Comparison of ENCODE assay signal across 25 cellular contexts in the genomic region with DNA sequence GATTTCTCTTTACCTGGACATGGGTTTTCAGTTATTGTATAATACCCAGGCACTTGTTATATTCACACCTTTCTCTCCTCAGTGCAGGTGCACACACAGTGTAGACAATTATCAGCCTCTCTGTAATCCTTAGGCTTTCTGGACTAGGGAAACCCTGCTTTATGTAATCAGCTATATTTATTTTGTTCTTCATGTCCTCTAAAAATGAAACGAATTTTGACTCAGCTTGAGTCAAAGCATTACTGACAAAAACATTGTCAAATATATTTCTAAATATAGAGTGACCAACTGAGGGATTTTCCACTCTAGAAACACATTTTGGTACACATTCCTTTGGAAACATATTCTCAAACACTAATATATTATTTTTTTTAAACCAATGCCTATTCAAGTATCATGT.
"Had no signal": no experiment of that assay in that cellular context is flagged by ENCODE, and none has a peak within 500 bp of the region (broad histone marks: within the 10 kb centered on the region; RNA-seq: fewer than 3 reads in every experiment).

No MANE protein-coding gene starts in this region.

- H3K27ac ChIP-seq: body of pancreas, esophagus squamous epithelium, foreskin keratinocyte, neutrophil, parathyroid adenoma had no signal

- H2AFZ ChIP-seq: parathyroid adenoma had no signal

- H3K9me3 ChIP-seq: body of pancreas, esophagus squamous epithelium, neutrophil had no signal

- H3K27ac Mint-ChIP-seq: activated B cell treated with CpG ODN at 0.5 μM for 24 hours; activated CD4-positive, alpha-beta T cell treated with anti-CD3 and anti-CD28 coated beads, Interleukin-2, amount 10 ng/mL, durations not matched to agents 24 days and 14 days; activated naive CD8-positive, alpha-beta T cell; activated T-cell treated with anti-CD3 and anti-CD28 coated beads, Interleukin-2, amount 50 U/mL, for 72 hours; natural killer cell; stimulated activated naive B cell treated with anti-CD40 and anti-IgM and Interleukin-4, amounts not matched to agents 10 μg/mL and 1 μg/mL and 100 μg/mL, for 72 hours; T-helper 2 cell treated with Interferon-gamma antibody and Interleukin-4, amounts not matched to agents 5 μg/mL and 100 μg/mL, for 36 hours had no signal

- H3K9ac ChIP-seq: parathyroid adenoma had no signal

- H3K27me3 Mint-ChIP-seq: activated B cell treated with CpG ODN at 0.5 μM for 24 hours; activated CD4-positive, alpha-beta T cell treated with anti-CD3 and anti-CD28 coated beads, Interleukin-2, amount 10 ng/mL, durations not matched to agents 24 days and 14 days; activated naive CD8-positive, alpha-beta T cell; stimulated activated naive B cell treated with anti-CD40 and anti-IgM and Interleukin-4, amounts not matched to agents 10 μg/mL and 1 μg/mL and 100 μg/mL, for 72 hours had no signal

- H3K36me3 Mint-ChIP-seq: activated naive CD8-positive, alpha-beta T cell; natural killer cell; stimulated activated naive B cell treated with anti-CD40 and anti-IgM and Interleukin-4, amounts not matched to agents 10 μg/mL and 1 μg/mL and 100 μg/mL, for 72 hours had no signal

- H3K9me3 Mint-ChIP-seq: activated CD4-positive, alpha-beta T cell treated with anti-CD3 and anti-CD28 coated beads, Interleukin-2, amount 10 ng/mL, durations not matched to agents 24 days and 14 days; T-helper 2 cell treated with Interferon-gamma antibody and Interleukin-4, amounts not matched to agents 5 μg/mL and 100 μg/mL, for 36 hours had no signal

- DNase-seq: activated B cell treated with CpG ODN at 0.5 μM for 24 hours; activated CD4-positive, alpha-beta T cell treated with anti-CD3 and anti-CD28 coated beads, Interleukin-2, amount 10 ng/mL, durations not matched to agents 24 days and 14 days; activated CD8-positive, alpha-beta memory T cell treated with anti-CD3 and anti-CD28 coated beads, Interleukin-2, amount 50 U/mL, for 48 hours; activated gamma-delta T cell treated with Interleukin-2 at 50 U/mL for 16 hours; activated T-cell treated with anti-CD3 and anti-CD28 coated beads, Interleukin-2, amount 50 U/mL, for 72 hours; amniotic stem cell; body of pancreas; caudate nucleus; cortex of kidney; effector CD8-positive, alpha-beta T cell; esophagus squamous epithelium; foreskin keratinocyte; glutamatergic neuron; hypothalamus; mesenchymal stem cell; natural killer cell; stimulated activated CD4-positive, alpha-beta T cell treated with anti-CD3 and anti-CD28 coated beads, Interleukin-12 subunit alpha, Interleukin-12 subunit beta, amount 100 ng/mL, for 4 hours; stimulated activated naive B cell treated with anti-CD40 and anti-IgM and Interleukin-4, amounts not matched to agents 10 μg/mL and 1 μg/mL and 100 μg/mL, for 72 hours; substantia nigra; trophoblast cell had no signal

- H3K4me3 ChIP-seq: body of pancreas, esophagus squamous epithelium had no signal

- H3K79me2 ChIP-seq: parathyroid adenoma had no signal

- ATAC-seq: activated T-cell treated with anti-CD3 and anti-CD28 coated beads, Interleukin-2, amount 50 U/mL, for 72 hours; body of pancreas; foreskin keratinocyte; natural killer cell; stimulated activated naive B cell treated with anti-CD40 and anti-IgM and Interleukin-4, amounts not matched to agents 10 μg/mL and 1 μg/mL and 100 μg/mL, for 72 hours had no signal

- H3K4me1 Mint-ChIP-seq: activated B cell treated with CpG ODN at 0.5 μM for 24 hours; activated CD4-positive, alpha-beta T cell treated with anti-CD3 and anti-CD28 coated beads, Interleukin-2, amount 10 ng/mL, durations not matched to agents 24 days and 14 days; natural killer cell; stimulated activated naive B cell treated with anti-CD40 and anti-IgM and Interleukin-4, amounts not matched to agents 10 μg/mL and 1 μg/mL and 100 μg/mL, for 72 hours had no signal

- H3K27me3 ChIP-seq: body of pancreas, esophagus squamous epithelium, foreskin keratinocyte, neutrophil had no signal

- FAIRE-seq: endothelial cell of umbilical vein had no signal

- H3K4me1 ChIP-seq: body of pancreas, esophagus squamous epithelium, parathyroid adenoma had no signal

- H3K36me3 ChIP-seq: esophagus squamous epithelium, neutrophil had no signal

- H3K4me3 Mint-ChIP-seq: activated B cell treated with CpG ODN at 0.5 μM for 24 hours; activated CD4-positive, alpha-beta T cell treated with anti-CD3 and anti-CD28 coated beads, Interleukin-2, amount 10 ng/mL, durations not matched to agents 24 days and 14 days; activated naive CD8-positive, alpha-beta T cell; activated T-cell treated with anti-CD3 and anti-CD28 coated beads, Interleukin-2, amount 50 U/mL, for 72 hours; natural killer cell; stimulated activated naive B cell treated with anti-CD40 and anti-IgM and Interleukin-4, amounts not matched to agents 10 μg/mL and 1 μg/mL and 100 μg/mL, for 72 hours; T-helper 2 cell treated with Interferon-gamma antibody and Interleukin-4, amounts not matched to agents 5 μg/mL and 100 μg/mL, for 36 hours had no signal
